ENCODE assay signal across 8 cellular contexts in the genomic region with DNA sequence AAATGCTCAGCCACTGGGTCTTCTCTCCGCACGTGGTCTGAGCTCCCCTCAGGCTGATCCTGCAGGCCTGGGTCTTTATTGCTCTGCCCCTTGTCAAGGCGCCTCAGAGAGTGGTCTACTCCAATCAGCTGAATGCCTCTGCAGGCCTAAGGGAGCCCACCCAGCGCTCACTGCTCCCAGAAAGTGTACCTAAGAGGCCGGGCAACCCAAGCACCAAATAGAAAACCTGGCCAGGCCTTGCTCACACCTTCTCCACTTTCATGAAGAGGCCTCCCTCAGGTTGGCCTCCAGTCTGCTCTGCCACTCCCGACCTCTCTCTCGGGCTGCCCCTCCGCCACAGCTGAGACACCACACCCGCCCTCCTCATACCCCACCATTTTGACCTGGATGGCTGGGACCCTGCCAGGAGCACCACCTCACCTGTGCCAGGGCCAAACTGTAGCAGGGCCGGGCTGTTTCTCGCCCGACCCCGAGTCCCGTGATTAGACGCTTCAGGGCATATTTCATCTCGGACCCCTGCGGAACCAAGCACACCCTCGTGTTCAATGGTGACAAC. TPM values are rescaled to one million over a fixed set of nuclear protein-coding genes. Genes with fewer than 3 reads are reported as not detected.
A peak's percentile ranks its signal among the peaks of the same experiment; 100 is the strongest.
DNase-seq lines count a peak whose midpoint lies in the region; ATAC-seq, FAIRE-seq and TF ChIP-seq lines count a peak whose summit lies in the region.

No MANE protein-coding gene starts in this region.

- no peaks in the 10 kb centered on the region for H3K27me3 ChIP-seq in K562 (ENCODE audit: control insufficient read depth in 2 of 2, insufficient read depth in 2 of 2, low read length in 2 of 2)
- no peaks in the 10 kb centered on the region for H3K27me3 ChIP-seq in lung (ENCODE audit: control insufficient read depth, insufficient read depth)

- peaks cover 45% of the 10 kb centered on the region; the same call in 2 of the 3 replicates for H3K36me3 ChIP-seq in K562 (ENCODE audit: control insufficient read depth, insufficient read depth, low read length)
- peaks cover 12 to 38% of the 10 kb centered on the region in 2 donors for H3K36me3 ChIP-seq in lung (ENCODE audit: control insufficient read depth in 2 of 2, insufficient read depth in 2 of 2, low read length in 2 of 2)
- H3K36me3 ChIP-seq in urinary bladder (ENCODE audit: insufficient read depth): no peaks in the 10 kb centered on the region

- H3K4me1 ChIP-seq in K562 (replicated peaks in 1 of 2; ENCODE audit: control insufficient read depth in 2 of 2, insufficient read depth in 2 of 2, low read length in 2 of 2) (peaks cover 3 to 38% of the 10 kb centered on the region in 2 experiments; a peak in 4 of 5 replicates), lung (ENCODE audit: control insufficient read depth in 2 of 2, insufficient read depth in 2 of 2, low read length in 2 of 2) (peaks cover 0 to 11% of the 10 kb centered on the region in 2 donors), urinary bladder (ENCODE audit: insufficient read depth) (peaks cover 4% of the 10 kb centered on the region)

- TF ChIP-seq RAD21 in K562 (CRISPR knock-in tag; conservative IDR thresholded peaks at IDR 0.05 in 1 of 2, IDR thresholded peaks at IDR 0.05 in 1 of 2): no peak

- ATAC-seq in K562: peak; percentile 15; the same call in 2 of the 3 replicates
- ATAC-seq in lung (ENCODE audit: insufficient read depth, low FRiP score): no peak
- ATAC-seq in HG02840 (IDR thresholded peaks at IDR 0.05; ENCODE audit: low FRiP score, unreplicated experiment): no peak
- ATAC-seq in GM18873 (IDR thresholded peaks at IDR 0.05; ENCODE audit: low FRiP score, unreplicated experiment): no peak

- peaks cover 9% of the 10 kb centered on the region for H3K36me3 Mint-ChIP-seq in activated naive CD4-positive, alpha-beta T cell treated with anti-CD3 and anti-CD28 coated beads, Interleukin-2, amount 50 U/mL, for 24 hours

- H3K4me3 Mint-ChIP-seq in activated naive CD4-positive, alpha-beta T cell treated with anti-CD3 and anti-CD28 coated beads, Interleukin-2, amount 50 U/mL, for 24 hours: peak overlapping the region; percentile 96

- peaks cover 38% of the 10 kb centered on the region for H3K79me2 ChIP-seq in K562 (ENCODE audit: control insufficient read depth, insufficient read depth, low read length)

- H3K4me3 ChIP-seq in K562: peak overlapping the region; percentile 62
- H3K4me3 ChIP-seq in lung: peak overlapping the region; percentile 89
- H3K4me3 ChIP-seq in urinary bladder (ENCODE audit: low read depth, low read length): peak overlapping the region; percentile 65

- no peaks in the 10 kb centered on the region for H3K27me3 Mint-ChIP-seq in activated naive CD4-positive, alpha-beta T cell treated with anti-CD3 and anti-CD28 coated beads, Interleukin-2, amount 50 U/mL, for 24 hours

- no peaks in the 10 kb centered on the region for H3K9me3 ChIP-seq in K562 (replicated peaks; ENCODE audit: control insufficient read depth, insufficient read depth, low read depth, low read length)
- H3K9me3 ChIP-seq in lung (ENCODE audit: control insufficient read depth in 2 of 2, insufficient read depth in 1 of 2, low read length in 1 of 2): no peaks in the 10 kb centered on the region

- WGBS in K562 (ENCODE audit: insufficient coverage, low coverage, missing lambda C conversion rate): 2% methylated on average over 9 of the region's 18 CpGs
- WGBS in lung, 2 donors: 16 to 17% methylated on average over 18 of the region's 18 CpGs
- 13% methylated on average over 18 of the region's 18 CpGs for WGBS in urinary bladder

- peak overlapping the region; percentile 98 for H2AFZ ChIP-seq in K562 (ENCODE audit: low read depth, low read length)

- intact Hi-C loops in K562 (cut with micrococcal nuclease): no loop called here

- FAIRE-seq in K562 (lab: Jason Lieb, UNC): no peak

- peak overlapping the region; percentile 91 for H3K4me2 ChIP-seq in K562 (ENCODE audit: insufficient read depth, low read length)

- no peaks in the 10 kb centered on the region for H3K9me3 Mint-ChIP-seq in activated naive CD4-positive, alpha-beta T cell treated with anti-CD3 and anti-CD28 coated beads, Interleukin-2, amount 50 U/mL, for 24 hours

- H3K27ac Mint-ChIP-seq in activated naive CD4-positive, alpha-beta T cell treated with anti-CD3 and anti-CD28 coated beads, Interleukin-2, amount 50 U/mL, for 24 hours: peak overlapping the region; percentile 94

- no peak for TF ChIP-seq EP300 in K562 (IDR thresholded peaks at IDR 0.05; ENCODE audit: low read length)

- H3K9me1 ChIP-seq in K562 (ENCODE audit: control insufficient read depth, insufficient read depth, low read length): no peaks in the 10 kb centered on the region

- POLR2A ChIA-PET in K562 (lab: Yijun Ruan, JAX): interaction anchor here (1.4 kb wide), 1 partner anchor 16 kb away, joined by 5 read pairs; no protein-coding TSS in a partner anchor

- peak overlapping the region; percentile 76 to 98 for H3K9ac ChIP-seq in K562 (ENCODE audit: insufficient read depth in 1 of 2, low read depth in 2 of 2, low read length in 2 of 2)

- DNase-seq in activated naive CD4-positive, alpha-beta T cell treated with anti-CD3 and anti-CD28 coated beads, Interleukin-2, amount 50 U/mL, for 16 hours: no peak
- DNase-seq in K562 (ENCODE audit: extremely low read depth in 1 of 4, low spot score in 3 of 4): peak in 2 of 4 experiments; percentile 24 to 27
- no peak for DNase-seq in lung (ENCODE audit: low spot score)
- no peak for DNase-seq in hepatic stellate cell (ENCODE audit: low spot score)

- no peak for TF ChIP-seq POLR2A in K562 (conservative IDR thresholded peaks at IDR 0.05)

- in situ Hi-C loops in K562 (cut with MboI): no loop called here

- no TSS peak for BruUV-seq in K562 (replicated peaks; lab: Mats Ljungman, UMichigan)

- TF ChIP-seq CTCF in K562 (IDR thresholded peaks at IDR 0.05 in 2 of 3, conservative IDR thresholded peaks at IDR 0.05 in 1 of 3; ENCODE audit: insufficient read depth in 2 of 3, low read depth in 1 of 3, low read length in 3 of 3): no peak
- no peak for TF ChIP-seq CTCF in lung (IDR thresholded peaks at IDR 0.05; ENCODE audit: control extremely low read depth, extremely low read depth)

- peak overlapping the region; percentile 65 for H3K27ac ChIP-seq in K562 (ENCODE audit: extremely low read depth, low read depth, low read length)
- H3K27ac ChIP-seq in lung (ENCODE audit: low read depth in 1 of 2, low read length in 1 of 2): no peak overlapping the region
- H3K27ac ChIP-seq in urinary bladder (ENCODE audit: low read depth): no peak overlapping the region

- no peaks in the 10 kb centered on the region for H4K20me1 ChIP-seq in K562 (replicated peaks; ENCODE audit: control insufficient read depth, insufficient read depth, low read length)

- CTCF ChIA-PET in K562 (lab: Yijun Ruan, JAX; ENCODE audit: low intra/inter-chr PET ratio): no interaction called here

- peaks cover 22% of the 10 kb centered on the region for H3K4me1 Mint-ChIP-seq in activated naive CD4-positive, alpha-beta T cell treated with anti-CD3 and anti-CD28 coated beads, Interleukin-2, amount 50 U/mL, for 24 hours

RNA-seq across cellular contexts. Expression of gene MYBBP1A, which starts 0.7 kb away (rescaled TPM):
- 95.2 and 270 TPM in 2 replicates for total RNA-seq in K562 (2011; cell fraction: chromatin; rRNA removed; ENCODE audit: low replicate concordance)
- 174 and 191 TPM in 2 replicates for total RNA-seq in K562 (2011; cell fraction: nucleolus; rRNA removed)
- total RNA-seq in K562 (2011; cell fraction: nucleoplasm; rRNA removed): 98.3 and 111 TPM in 2 replicates
- total RNA-seq in K562 (2014; rRNA removed) (109 and 132 TPM in 2 replicates), K562 (2014; rRNA removed; fragmentation: Illumina TruSeq; extraction: Trizol) (19.8 and 23.3 TPM in 2 replicates), K562 (2015; rRNA removed; fragmentation: Illumina TruSeq; extraction: Trizol) (47.2 and 47.6 TPM in 2 replicates), K562 (2021) (107 and 114 TPM in 2 replicates), lung (10 to 100 TPM; 21.2 to 71.7 TPM), urinary bladder (20.7 TPM)
- polyA plus RNA-seq in K562 (2011; rRNA removed) (17.7 and 32.4 TPM in 2 replicates), K562 (2014; fragmentation: Illumina TruSeq; extraction: Trizol) (70.7 and 73.8 TPM in 2 replicates), K562 (2014; fragmentation: Nextera tagmentation; extraction: Ambion mirVana) (1 to 10 TPM; 2.0 to 2.4 TPM), K562 (2014; rRNA removed) (69.7 and 77.2 TPM in 2 replicates), lung (10 to 100 TPM; 34.2 to 34.7 TPM), urinary bladder (29.8 TPM)
- 16.3 and 33.1 TPM in 2 replicates for polyA plus RNA-seq in K562 (2011; cell fraction: cytosol; rRNA removed)
- polyA plus RNA-seq in K562 (2011; cell fraction: nucleus; rRNA removed): 131 and 209 TPM in 2 replicates
- 37.2 and 61.4 TPM in 2 replicates for polyA plus RNA-seq in K562 (2012)
- 23.5 and 30.7 TPM in 2 replicates for polyA minus RNA-seq in K562 (2011; rRNA and poly(A)+ RNA removed)
- 53.6 and 56.5 TPM in 2 replicates for polyA minus RNA-seq in K562 (2011; cell fraction: cytosol; rRNA and poly(A)+ RNA removed)
- polyA minus RNA-seq in K562 (2011; cell fraction: nucleus; rRNA and poly(A)+ RNA removed): 54.6 and 62.6 TPM in 2 replicates

RNA-seq across cellular contexts. Expression of gene GGT6, which starts 5.9 kb away (rescaled TPM):
- not detected in 2 replicates for total RNA-seq in K562 (2011; cell fraction: chromatin; rRNA removed; ENCODE audit: low replicate concordance)
- total RNA-seq in K562 (2011; cell fraction: nucleolus; rRNA removed): not detected in 2 replicates
- total RNA-seq in K562 (2011; cell fraction: nucleoplasm; rRNA removed): not detected in 2 replicates
- not detected in 2 replicates for total RNA-seq in K562 (2014; rRNA removed)
- total RNA-seq in K562 (2014; rRNA removed; fragmentation: Illumina TruSeq; extraction: Trizol): not detected in 2 replicates
- total RNA-seq in K562 (2015; rRNA removed; fragmentation: Illumina TruSeq; extraction: Trizol): not detected in 2 replicates
- total RNA-seq in K562 (2021): 0.09 TPM in 1 of 2 replicates, not detected in the other
- not detected in 2 replicates for polyA plus RNA-seq in K562 (2011; rRNA removed)
- not detected in 2 replicates for polyA plus RNA-seq in K562 (2011; cell fraction: cytosol; rRNA removed)
- not detected in 2 replicates for polyA plus RNA-seq in K562 (2011; cell fraction: nucleus; rRNA removed)
- polyA plus RNA-seq in K562 (2012): not detected in 2 replicates
- polyA plus RNA-seq in K562 (2014; fragmentation: Illumina TruSeq; extraction: Trizol): not detected in 2 replicates
- polyA plus RNA-seq in K562 (2014; fragmentation: Nextera tagmentation; extraction: Ambion mirVana): not detected
- polyA plus RNA-seq in K562 (2014; rRNA removed): 0.42 TPM in 1 of 2 replicates, not detected in the other
- polyA minus RNA-seq in K562 (2011; rRNA and poly(A)+ RNA removed): not detected in 2 replicates
- polyA minus RNA-seq in K562 (2011; cell fraction: cytosol; rRNA and poly(A)+ RNA removed): not detected in 2 replicates
- polyA minus RNA-seq in K562 (2011; cell fraction: nucleus; rRNA and poly(A)+ RNA removed): not detected in 2 replicates
- 10 to 100 TPM in 1 of 2 donors, 1 to 10 TPM in 1; 8.8 to 12.3 TPM for total RNA-seq in lung
- polyA plus RNA-seq in lung: 1 to 10 TPM; 2.8 to 6.1 TPM
- total RNA-seq in urinary bladder: 13.0 TPM
- 11.5 TPM for polyA plus RNA-seq in urinary bladder

RNA-seq across cellular contexts. Expression of gene SMTNL2, which starts 29.8 kb away (rescaled TPM):
- not detected in 2 replicates for total RNA-seq in K562 (2011; cell fraction: chromatin; rRNA removed; ENCODE audit: low replicate concordance)
- total RNA-seq in K562 (2011; cell fraction: nucleolus; rRNA removed): not detected in 2 replicates
- not detected in 2 replicates for total RNA-seq in K562 (2011; cell fraction: nucleoplasm; rRNA removed)
- total RNA-seq in K562 (2014; rRNA removed) (not detected in 2 replicates), K562 (2014; rRNA removed; fragmentation: Illumina TruSeq; extraction: Trizol) (not detected in 2 replicates), K562 (2015; rRNA removed; fragmentation: Illumina TruSeq; extraction: Trizol) (not detected in 2 replicates), K562 (2021) (not detected in 2 replicates), lung (10 to 100 TPM; 10.9 to 18.1 TPM), urinary bladder (8.0 TPM)
- polyA plus RNA-seq in K562 (2011; rRNA removed) (0.04 TPM in 1 of 2 replicates, not detected in the other), K562 (2014; fragmentation: Illumina TruSeq; extraction: Trizol) (not detected in 2 replicates), K562 (2014; fragmentation: Nextera tagmentation; extraction: Ambion mirVana) (not detected), K562 (2014; rRNA removed) (not detected in 2 replicates), lung (1 to 10 TPM; 1.5 to 3.0 TPM), urinary bladder (5.0 TPM)
- polyA plus RNA-seq in K562 (2011; cell fraction: cytosol; rRNA removed): not detected in 2 replicates
- polyA plus RNA-seq in K562 (2011; cell fraction: nucleus; rRNA removed): not detected in 2 replicates
- not detected in 2 replicates for polyA plus RNA-seq in K562 (2012)
- polyA minus RNA-seq in K562 (2011; rRNA and poly(A)+ RNA removed): not detected in 2 replicates
- not detected in 2 replicates for polyA minus RNA-seq in K562 (2011; cell fraction: cytosol; rRNA and poly(A)+ RNA removed)
- not detected in 2 replicates for polyA minus RNA-seq in K562 (2011; cell fraction: nucleus; rRNA and poly(A)+ RNA removed)

RNA-seq across cellular contexts. Expression of gene SPNS2, which starts 55.8 kb away (rescaled TPM):
- total RNA-seq in K562 (2011; cell fraction: chromatin; rRNA removed; ENCODE audit: low replicate concordance): not detected in 2 replicates
- total RNA-seq in K562 (2011; cell fraction: nucleolus; rRNA removed): not detected in 2 replicates
- total RNA-seq in K562 (2011; cell fraction: nucleoplasm; rRNA removed): not detected in 2 replicates
- total RNA-seq in K562 (2014; rRNA removed) (not detected in 2 replicates), K562 (2014; rRNA removed; fragmentation: Illumina TruSeq; extraction: Trizol) (not detected in 2 replicates), K562 (2015; rRNA removed; fragmentation: Illumina TruSeq; extraction: Trizol) (not detected in 2 replicates), K562 (2021) (0.07 TPM in 1 of 2 replicates, not detected in the other), lung (10 to 100 TPM; 26.8 to 32.1 TPM), urinary bladder (7.5 TPM)
- polyA plus RNA-seq in K562 (2011; rRNA removed) (0.06 TPM in 1 of 2 replicates, not detected in the other), K562 (2014; fragmentation: Illumina TruSeq; extraction: Trizol) (not detected in 2 replicates), K562 (2014; fragmentation: Nextera tagmentation; extraction: Ambion mirVana) (not detected), K562 (2014; rRNA removed) (not detected in 2 replicates), lung (10 to 100 TPM; 53.0 to 60.1 TPM), urinary bladder (28.2 TPM)
- polyA plus RNA-seq in K562 (2011; cell fraction: cytosol; rRNA removed): 0.03 and 0.07 TPM in 2 replicates
- not detected in 2 replicates for polyA plus RNA-seq in K562 (2011; cell fraction: nucleus; rRNA removed)
- polyA plus RNA-seq in K562 (2012): 0.12 and 0.76 TPM in 2 replicates
- polyA minus RNA-seq in K562 (2011; rRNA and poly(A)+ RNA removed): not detected in 2 replicates
- not detected in 2 replicates for polyA minus RNA-seq in K562 (2011; cell fraction: cytosol; rRNA and poly(A)+ RNA removed)
- not detected in 2 replicates for polyA minus RNA-seq in K562 (2011; cell fraction: nucleus; rRNA and poly(A)+ RNA removed)

Comparison
In these comparisons a context has a peak if more than half of its experiments do, and no peak if none do; other contexts are left out.
1. RNA of gene GGT6, which starts 5.9 kb away (total RNA-seq): 13.0 TPM in urinary bladder (single experiment) and 8.8 to 12.3 TPM in lung; 0.09 TPM in K562; every median in the first group is over 4 times any median in the second.
2. Peak in every context shown above with its lines, with median percentiles within 50 percentile points of each other: H3K4me3 ChIP-seq.